In genomic region chr15:79474252-79474651, GRCh38 we compare ENCODE assay signal across 20 cellular contexts. TPM values are rescaled to one million over a fixed set of nuclear protein-coding genes. Genes with fewer than 3 reads are reported as not detected.
DNase-seq lines count a peak whose midpoint lies in the region; ATAC-seq and TF ChIP-seq lines count a peak whose summit lies in the region.
"Had no signal": no experiment of that assay in that cellular context is flagged by ENCODE, and none has a peak within 500 bp of the region (broad histone marks: within the 10 kb centered on the region; RNA-seq: fewer than 3 reads in every experiment).

No MANE protein-coding gene starts in this region.

- H3K27me3 ChIP-seq in GM23248 (replicated peaks; ENCODE audit: insufficient read depth) (no peaks in the 10 kb centered on the region), foreskin keratinocyte (no peaks in the 10 kb centered on the region)
- H3K27me3 ChIP-seq: BLaER1 treated with 17β-estradiol and CSF1 and Interleukin-3, amounts not matched to agents 10 nM and 100 nM; neural progenitor cell had no signal

- 0% methylated on average over 1 of the region's 1 CpG for WGBS in GM23248 (ENCODE audit: low coverage in 1 of 2, low lambda C conversion rate in 2 of 2, missing lambda C conversion rate in 2 of 2), 2 experiments

- peak overlapping the region; percentile 74 for H3K4me2 ChIP-seq in GM23248 (ENCODE audit: unreplicated experiment)
- H3K4me2 ChIP-seq: BLaER1 treated with 17β-estradiol and CSF1 and Interleukin-3, amounts not matched to agents 10 nM and 100 nM; neural progenitor cell had no signal

- H3K4me1 ChIP-seq in GM23248 (ENCODE audit: insufficient read depth): peaks cover 25% of the 10 kb centered on the region
- no peaks in the 10 kb centered on the region for H3K4me1 ChIP-seq in foreskin keratinocyte
- H3K4me1 ChIP-seq: BLaER1 treated with 17β-estradiol and CSF1 and Interleukin-3, amounts not matched to agents 10 nM and 100 nM; neural progenitor cell; psoas muscle had no signal

- TF ChIP-seq CTCF in astrocyte of the spinal cord (IDR thresholded peaks at IDR 0.05; ENCODE audit: low read depth, low read length): no peak
- TF ChIP-seq CTCF in foreskin keratinocyte (conservative IDR thresholded peaks at IDR 0.05): no peak
- no peak for TF ChIP-seq CTCF in RWPE1 (conservative IDR thresholded peaks at IDR 0.05; ENCODE audit: low read depth)

- POLR2A ChIA-PET in RWPE1 (lab: Yijun Ruan, JAX; ENCODE audit: low non-redundant PET): no interaction called here

- H2AFZ ChIP-seq in GM23248: no peak overlapping the region
- H2AFZ ChIP-seq: neural progenitor cell had no signal

- H3K27ac ChIP-seq in GM23248: 0 out of 2 replicates have a peak overlapping the region, but pooled peaks have one; percentile 49
- H3K27ac ChIP-seq in foreskin keratinocyte: no peak overlapping the region
- no peak overlapping the region for H3K27ac ChIP-seq in RWPE1
- H3K27ac ChIP-seq: BLaER1 treated with 17β-estradiol and CSF1 and Interleukin-3, amounts not matched to agents 10 nM and 100 nM; neural progenitor cell; psoas muscle had no signal

- peaks cover 21% of the 10 kb centered on the region for H3F3A ChIP-seq in GM23248 (ENCODE audit: insufficient read depth)

- H3K9ac ChIP-seq in GM23248: no peak overlapping the region
- H3K9ac ChIP-seq: BLaER1 treated with 17β-estradiol and CSF1 and Interleukin-3, amounts not matched to agents 10 nM and 100 nM; neural progenitor cell had no signal

- DNase-seq in GM23248 (peak; percentile 74), astrocyte of the spinal cord (ENCODE audit: low read depth, low spot score) (peak; percentile 49), foreskin keratinocyte (peak; percentile 25 to 34), MV-4-11 (lab: John Stamatoyannopoulos, UW) (no peak), NOMO-1 treated with DMSO at 0.1 percent for 48 hours (lab: John Stamatoyannopoulos, UW; ENCODE audit: unreplicated experiment) (no peak), RWPE1 (ENCODE audit: low spot score) (no peak)
- DNase-seq: caudate nucleus; glutamatergic neuron; left ventricle myocardium superior; NCI-H187 treated with DMSO at 0.1 percent for 48 hours; NCI-H345; NCI-H82; psoas muscle; stimulated activated CD4-positive, alpha-beta T cell treated with anti-CD3 and anti-CD28 coated beads, Interleukin-4, amount 100 ng/mL, for 4 hours; stimulated activated naive CD8-positive, alpha-beta T cell treated with anti-CD3 and anti-CD28 coated beads, Interleukin-15, amount 100 ng/mL, for 72 hours; trophoblast cell had no signal

- no peaks in the 10 kb centered on the region for H4K20me1 ChIP-seq in GM23248 (ENCODE audit: insufficient read depth)
- H4K20me1 ChIP-seq: BLaER1 treated with 17β-estradiol and CSF1 and Interleukin-3, amounts not matched to agents 10 nM and 100 nM had no signal

- CTCF ChIA-PET in RWPE1 (lab: Yijun Ruan, JAX): interaction anchor here (0.6 kb wide), 1 partner anchor 850 kb away, joined by 3 read pairs; no protein-coding TSS in a partner anchor

- H3K9me3 ChIP-seq in GM23248 (ENCODE audit: low read depth): no peaks in the 10 kb centered on the region
- H3K9me3 ChIP-seq: BLaER1 treated with 17β-estradiol and CSF1 and Interleukin-3, amounts not matched to agents 10 nM and 100 nM; psoas muscle had no signal

- H3K36me3 ChIP-seq in GM23248 (ENCODE audit: low read depth): no peaks in the 10 kb centered on the region
- H3K36me3 ChIP-seq: BLaER1 treated with 17β-estradiol and CSF1 and Interleukin-3, amounts not matched to agents 10 nM and 100 nM; neural progenitor cell had no signal

- in situ Hi-C loops in GM23248 (cut with MboI): no loop called here
- in situ Hi-C loops in astrocyte of the spinal cord (cut with HindIII; ENCODE audit: low sequenced_read_pairs): no loop called here

- ATAC-seq in foreskin keratinocyte: no peak
- no peak for ATAC-seq in HG02571 (IDR thresholded peaks at IDR 0.05; ENCODE audit: unreplicated experiment)
- ATAC-seq: activated T-helper 17 cell treated with anti-CD3 and anti-CD28 coated beads, Interleukin-2, amount 50 U/mL, for 72 hours; left ventricle myocardium superior; psoas muscle; stimulated activated naive CD8-positive, alpha-beta T cell treated with anti-CD3 and anti-CD28 coated beads, Interleukin-15, amount 100 ng/mL, for 72 hours had no signal

- H3K79me2 ChIP-seq in GM23248 (ENCODE audit: insufficient read depth): no peaks in the 10 kb centered on the region

- no peaks in the 10 kb centered on the region for H3K9me2 ChIP-seq in GM23248 (ENCODE audit: insufficient read depth)

- H3K4me3 ChIP-seq in GM23248: no peak overlapping the region
- no peak overlapping the region for H3K4me3 ChIP-seq in astrocyte of the spinal cord (ENCODE audit: low read depth, low read length)
- H3K4me3 ChIP-seq: BLaER1 treated with 17β-estradiol and CSF1 and Interleukin-3, amounts not matched to agents 10 nM and 100 nM; neural progenitor cell; psoas muscle had no signal

RNA-seq across cellular contexts. Expression of gene MINAR1, which starts 42.1 kb away (rescaled TPM):
- total RNA-seq in GM23248 (2014; rRNA removed; shearing (Covaris generic)): 1.3 and 1.6 TPM in 2 replicates
- polyA plus RNA-seq in GM23248 (2016; fragmentation: Nextera tagmentation; extraction: Ambion mirVana): 0.25 and 0.28 TPM in 2 replicates
- 0.25 and 0.27 TPM in 2 replicates for total RNA-seq in foreskin keratinocyte
- polyA plus RNA-seq in foreskin keratinocyte: 0.03 and 0.06 TPM in 2 replicates

Comparison
In these comparisons a context has a peak if more than half of its experiments do, and no peak if none do; other contexts are left out.
1. DNase-seq: peak in GM23248 (single experiment), astrocyte of the spinal cord (single experiment) and foreskin keratinocyte (2 of 2); none in MV-4-11 (single experiment), NOMO-1 treated with DMSO at 0.1 percent for 48 hours (single experiment) and RWPE1 (single experiment).